ENCODE assay signal across 11 cellular contexts in genomic region chr16:78684040-78684611, GRCh38.
A peak's percentile ranks its signal among the peaks of the same experiment; 100 is the strongest.
DNase-seq lines count a peak whose midpoint lies in the region; ATAC-seq and TF ChIP-seq lines count a peak whose summit lies in the region.
"Had no signal": no experiment of that assay in that cellular context is flagged by ENCODE, and none has a peak within 500 bp of the region (broad histone marks: within the 10 kb centered on the region; RNA-seq: fewer than 3 reads in every experiment).

No MANE protein-coding gene starts in this region.

- no peaks in the 10 kb centered on the region for H3K27me3 Mint-ChIP-seq in HFFc6 (ENCODE audit: insufficient read depth)

- intact Hi-C loops in body of pancreas (cut with DNase I), result no loop called here

- no peak overlapping the region for H3K4me3 ChIP-seq in body of pancreas
- no peak overlapping the region for H3K4me3 ChIP-seq in suprapubic skin
- no peak overlapping the region for H3K4me3 ChIP-seq in SK-N-SH (ENCODE audit: low read depth in 2 of 2, low read length in 1 of 2)

- no peaks in the 10 kb centered on the region for H3K27me3 ChIP-seq in body of pancreas
- H3K27me3 ChIP-seq in suprapubic skin, result no peaks in the 10 kb centered on the region
- H3K27me3 ChIP-seq in SK-N-SH (ENCODE audit: insufficient read depth), result no peaks in the 10 kb centered on the region

- H4K20me1 ChIP-seq in SK-N-SH (ENCODE audit: insufficient read depth), result no peaks in the 10 kb centered on the region

- no peak overlapping the region for H3K9ac ChIP-seq in SK-N-SH

- no peak for TF ChIP-seq POLR2A in body of pancreas (IDR thresholded peaks at IDR 0.05)
- no peak for TF ChIP-seq POLR2A in suprapubic skin (IDR thresholded peaks at IDR 0.05)

- no peaks in the 10 kb centered on the region for H3K4me1 ChIP-seq in body of pancreas
- peaks cover 38% of the 10 kb centered on the region for H3K4me1 ChIP-seq in suprapubic skin
- H3K4me1 ChIP-seq in SK-N-SH (ENCODE audit: control insufficient read depth in 1 of 2, insufficient read depth in 2 of 2, low read depth in 1 of 2, low read length in 1 of 2), result no peaks in the 10 kb centered on the region; a peak in 1 of 4 replicates

- H3K79me2 ChIP-seq in SK-N-SH (ENCODE audit: insufficient read depth), result no peaks in the 10 kb centered on the region

- H3K27ac ChIP-seq in body of pancreas (no peak overlapping the region), suprapubic skin (peak overlapping the region; percentile 79), SK-N-SH (ENCODE audit: low read depth in 2 of 2, low read length in 1 of 2) (no peak overlapping the region)

- 88 to 89% methylated on average over 8 of the region's 8 CpGs for WGBS in body of pancreas, 2 donors
- 29% methylated on average over 8 of the region's 8 CpGs for WGBS in suprapubic skin
- WGBS in SK-N-SH (ENCODE audit: low lambda C conversion rate), result 35% methylated on average over 5 of the region's 8 CpGs

- POLR2A ChIA-PET in SK-N-SH (lab: Yijun Ruan, JAX), result no interaction called here

- no peak overlapping the region for H3K4me2 ChIP-seq in SK-N-SH

- TF ChIP-seq EP300 in suprapubic skin (IDR thresholded peaks at IDR 0.05) (no peak), SK-N-SH (IDR thresholded peaks at IDR 0.05; ENCODE audit: borderline replicate concordance in 1 of 2, low read depth in 1 of 2, low read length in 1 of 2) (no peak)

- H3K9me3 ChIP-seq in body of pancreas (no peaks in the 10 kb centered on the region), suprapubic skin (no peaks in the 10 kb centered on the region), SK-N-SH (no peaks in the 10 kb centered on the region)

- H3F3A ChIP-seq in SK-N-SH (replicated peaks; ENCODE audit: insufficient read depth), result no peaks in the 10 kb centered on the region

- H3K27ac Mint-ChIP-seq in HFFc6, result no peak overlapping the region
- H3K27ac Mint-ChIP-seq: T-helper 2 cell treated with Interferon-gamma antibody and Interleukin-4, amounts not matched to agents 5 μg/mL and 100 μg/mL, for 36 hours had no signal

- no peak overlapping the region for H2AFZ ChIP-seq in SK-N-SH (ENCODE audit: low read depth)

- no peaks in the 10 kb centered on the region for H3K9me2 ChIP-seq in SK-N-SH

- H3K36me3 Mint-ChIP-seq in HFFc6 (ENCODE audit: low read depth), result no peaks in the 10 kb centered on the region

- TF ChIP-seq RAD21 in SK-N-SH (IDR thresholded peaks at IDR 0.05; ENCODE audit: low read length), result no peak

- no peaks in the 10 kb centered on the region; the same call in 1 of the 2 replicates for H3K4me1 Mint-ChIP-seq in HFFc6 (ENCODE audit: low read depth)

- DNase-seq in HFFc6 (peak; percentile 39), body of pancreas (peak in 1 of 4 donors; percentile 34), islet precursor cell (peak; percentile 76), suprapubic skin (ENCODE audit: low spot score in 2 of 2) (peak; percentile 87), NCI-H446 treated with DMSO at 0.1 percent for 48 hours (lab: John Stamatoyannopoulos, UW) (no peak), SK-N-SH (no peak)
- DNase-seq in activated effector memory CD4-positive, alpha-beta T cell treated with anti-CD3 and anti-CD28 coated beads, Interleukin-2, amount 50 U/mL, for 16 hours, result no peak
- DNase-seq in stimulated activated naive CD4-positive, alpha-beta T cell (lab: John Stamatoyannopoulos, UW), result no peak
- DNase-seq: activated T-cell treated with anti-CD3 and anti-CD28 coated beads for 4 hours had no signal

- peaks cover 42% of the 10 kb centered on the region for H3K9me3 Mint-ChIP-seq in HFFc6
- H3K9me3 Mint-ChIP-seq: T-helper 2 cell treated with Interferon-gamma antibody and Interleukin-4, amounts not matched to agents 5 μg/mL and 100 μg/mL, for 36 hours had no signal

- H3K4me3 Mint-ChIP-seq in HFFc6, result no peak overlapping the region
- H3K4me3 Mint-ChIP-seq: T-helper 2 cell treated with Interferon-gamma antibody and Interleukin-4, amounts not matched to agents 5 μg/mL and 100 μg/mL, for 36 hours had no signal

- CTCF ChIA-PET in SK-N-SH (lab: Yijun Ruan, JAX), result interaction anchor here (0.7 to 1.0 kb wide), 2 partner anchors 22 to 47 kb away, joined by 3 to 4 read pairs; no protein-coding TSS in a partner anchor

- ATAC-seq in body of pancreas, result peak; percentile 33
- ATAC-seq: left lobe of liver had no signal

- no peaks in the 10 kb centered on the region for H3K36me3 ChIP-seq in body of pancreas (replicated peaks in 1 of 2; ENCODE audit: insufficient read depth in 1 of 2, low read depth in 2 of 2)
- no peaks in the 10 kb centered on the region for H3K36me3 ChIP-seq in suprapubic skin
- no peaks in the 10 kb centered on the region for H3K36me3 ChIP-seq in SK-N-SH (replicated peaks in 1 of 2; ENCODE audit: control insufficient read depth in 1 of 2, insufficient read depth in 2 of 2, low read length in 1 of 2)

- no peak for TF ChIP-seq CTCF in HFFc6 (IDR thresholded peaks at IDR 0.05)
- no peak for TF ChIP-seq CTCF in body of pancreas (IDR thresholded peaks at IDR 0.05)
- no peak for TF ChIP-seq CTCF in suprapubic skin (IDR thresholded peaks at IDR 0.05)
- no peak for TF ChIP-seq CTCF in SK-N-SH (IDR thresholded peaks at IDR 0.05)

TF ChIP-seq in SK-N-SH, 30 proteins besides CTCF, POLR2A, EP300 and RAD21:
- TF ChIP-seq GATA2 (CRISPR knock-in tag; IDR thresholded peaks at IDR 0.05) (no peak), YY1 (IDR thresholded peaks at IDR 0.05; ENCODE audit: low read depth) (no peak), RCOR1 (IDR thresholded peaks at IDR 0.05; ENCODE audit: low read length) (no peak), TEAD4 (IDR thresholded peaks at IDR 0.05; ENCODE audit: borderline replicate concordance, insufficient read depth) (no peak), POLR2AphosphoS5 (IDR thresholded peaks at IDR 0.05; ENCODE audit: low read depth, low read length) (no peak), PBX3 (IDR thresholded peaks at IDR 0.05) (no peak), RXRA (IDR thresholded peaks at IDR 0.05; ENCODE audit: borderline replicate concordance, low read depth) (no peak), EZH2phosphoT487 (IDR thresholded peaks at IDR 0.05; ENCODE audit: borderline replicate concordance, low read depth) (no peak), IRF3 (IDR thresholded peaks at IDR 0.05; ENCODE audit: low read depth, low read length) (no peak), SIN3A (IDR thresholded peaks at IDR 0.05; ENCODE audit: borderline replicate concordance, low read depth, low read length) (no peak), GABPA (IDR thresholded peaks at IDR 0.05; ENCODE audit: low read depth) (no peak), FOXM1 (IDR thresholded peaks at IDR 0.05; ENCODE audit: low read depth) (no peak), RFX5 (IDR thresholded peaks at IDR 0.05; ENCODE audit: low read length) (no peak), ELF1 (IDR thresholded peaks at IDR 0.05) (no peak)

Comparison
In these comparisons a context has a peak if more than half of its experiments do, and no peak if none do; other contexts are left out.
1. DNase-seq: peak in HFFc6 (single experiment), islet precursor cell (single experiment) and suprapubic skin (2 of 2); none in NCI-H446 treated with DMSO at 0.1 percent for 48 hours (single experiment), activated effector memory CD4-positive, alpha-beta T cell treated with anti-CD3 and anti-CD28 coated beads, Interleukin-2, amount 50 U/mL, for 16 hours (single experiment), SK-N-SH (single experiment) and stimulated activated naive CD4-positive, alpha-beta T cell (0 of 6).